Comparison of ENCODE assay signal across 10 cellular contexts in the genomic region with DNA sequence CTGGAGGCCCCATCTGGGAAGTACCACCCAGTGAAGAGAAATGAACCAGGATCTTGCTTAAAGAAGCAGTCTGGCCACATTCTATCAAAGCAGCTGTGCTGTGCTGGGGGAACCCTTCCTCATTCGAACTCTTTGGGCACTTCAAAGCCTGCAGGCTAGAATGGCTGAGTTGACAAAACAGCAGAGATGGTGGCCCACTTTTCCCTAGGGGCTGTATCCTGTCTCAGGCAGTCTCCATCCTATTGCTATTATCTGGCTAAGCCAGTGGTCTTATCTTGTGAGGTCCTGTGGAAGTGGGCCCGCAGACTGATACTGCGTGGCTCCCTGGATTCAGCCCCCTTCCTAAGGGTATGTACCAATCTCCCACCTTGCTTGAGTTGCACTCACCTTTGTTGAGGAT.
DNase-seq lines count a peak whose midpoint lies in the region; ATAC-seq and TF ChIP-seq lines count a peak whose summit lies in the region.
"Had no signal": no experiment of that assay in that cellular context is flagged by ENCODE, and none has a peak within 500 bp of the region (broad histone marks: within the 10 kb centered on the region; RNA-seq: fewer than 3 reads in every experiment).

No MANE protein-coding gene starts in this region.

- 90 to 97% methylated on average over 3 of the region's 3 CpGs for WGBS in esophagus, 2 donors
- 82 to 97% (median 89%) methylated on average over 3 of the region's 3 CpGs for WGBS in psoas muscle, 3 donors

- peak overlapping the region in 6 of 10 experiments; percentile 23 to 59 (median 38); a peak in 10 of 20 replicates for H3K4me3 ChIP-seq in BLaER1 treated with 17β-estradiol and CSF1 and Interleukin-3, amounts not matched to agents 10 nM and 100 nM
- H3K4me3 ChIP-seq in CD8-positive, alpha-beta T cell (ENCODE audit: low read depth, low read length), result no peak overlapping the region
- H3K4me3 ChIP-seq in esophagus (ENCODE audit: low read depth in 1 of 2, low read length in 2 of 2), result no peak overlapping the region
- no peak overlapping the region for H3K4me3 ChIP-seq in psoas muscle
- H3K4me3 ChIP-seq: skin epidermis had no signal

- peaks cover 44 to 84% (median 68%) of the 10 kb centered on the region in 11 experiments; a peak in 21 of 22 replicates for H3K27me3 ChIP-seq in BLaER1 treated with 17β-estradiol and CSF1 and Interleukin-3, amounts not matched to agents 10 nM and 100 nM
- no peaks in the 10 kb centered on the region for H3K27me3 ChIP-seq in CD8-positive, alpha-beta T cell (ENCODE audit: insufficient read depth, low read length)
- H3K27me3 ChIP-seq in esophagus (ENCODE audit: control insufficient read depth in 1 of 2, insufficient read depth in 2 of 2, low read length in 2 of 2), result no peaks in the 10 kb centered on the region
- peaks cover 0 to 12% (median 0%) of the 10 kb centered on the region in 3 donors for H3K27me3 ChIP-seq in psoas muscle (ENCODE audit: insufficient read depth in 3 of 3, low read length in 2 of 3)

- ATAC-seq in CD8-positive, alpha-beta T cell, result no peak
- ATAC-seq in activated B cell treated with CpG ODN at 0.5 μM for 24 hours (ENCODE audit: low read depth) (no peak), psoas muscle (no peak)
- ATAC-seq: HepG2 had no signal

- POLR2A ChIA-PET in CD8-positive, alpha-beta T cell (lab: Charles Lee), result no interaction called here
- POLR2A ChIA-PET in activated B cell treated with CpG ODN at 0.5 μM for 24 hours (lab: Charles Lee), result interaction anchor here (1.5 kb wide), 1 partner anchor 257 kb away, joined by 3 read pairs; no protein-coding TSS in a partner anchor

- DNase-seq in CD8-positive, alpha-beta T cell, result no peak
- DNase-seq in activated B cell treated with CpG ODN at 0.5 μM for 24 hours (no peak), psoas muscle (no peak), kidney tubule cell (ENCODE audit: low spot score) (no peak), NCI-H510A treated with DMSO at 0.1 percent for 48 hours (lab: John Stamatoyannopoulos, UW) (no peak)
- DNase-seq: NCI-H2029 had no signal

- no peak for TF ChIP-seq CTCF in CD8-positive, alpha-beta T cell (IDR thresholded peaks at IDR 0.05)
- no peak for TF ChIP-seq CTCF in activated B cell treated with CpG ODN at 0.5 μM for 24 hours (IDR thresholded peaks at IDR 0.05)
- no peak for TF ChIP-seq CTCF in psoas muscle (IDR thresholded peaks at IDR 0.05)

- H3K4me3 Mint-ChIP-seq in CD8-positive, alpha-beta T cell, result peak overlapping the region; percentile 71
- no peak overlapping the region for H3K4me3 Mint-ChIP-seq in activated B cell treated with CpG ODN at 0.5 μM for 24 hours

- no peaks in the 10 kb centered on the region for H3K36me3 ChIP-seq in BLaER1 treated with 17β-estradiol and CSF1 and Interleukin-3, amounts not matched to agents 10 nM and 100 nM
- no peaks in the 10 kb centered on the region for H3K36me3 ChIP-seq in CD8-positive, alpha-beta T cell (ENCODE audit: insufficient read depth, low read length)
- H3K36me3 ChIP-seq in esophagus (ENCODE audit: control insufficient read depth in 2 of 2, insufficient read depth in 2 of 2, low read length in 1 of 2), result no peaks in the 10 kb centered on the region
- H3K36me3 ChIP-seq in psoas muscle (ENCODE audit: insufficient read depth in 1 of 2, low read depth in 1 of 2), result no peaks in the 10 kb centered on the region

- no peaks in the 10 kb centered on the region for H3K36me3 Mint-ChIP-seq in CD8-positive, alpha-beta T cell
- H3K36me3 Mint-ChIP-seq in activated B cell treated with CpG ODN at 0.5 μM for 24 hours (ENCODE audit: low read depth), result no peaks in the 10 kb centered on the region

- no peaks in the 10 kb centered on the region for H3K27me3 Mint-ChIP-seq in CD8-positive, alpha-beta T cell (ENCODE audit: low read depth)
- H3K27me3 Mint-ChIP-seq in activated B cell treated with CpG ODN at 0.5 μM for 24 hours, result no peaks in the 10 kb centered on the region

- peak overlapping the region in 7 of 11 experiments; percentile 37 to 80 (median 78); a peak in 11 of 22 replicates for H3K9ac ChIP-seq in BLaER1 treated with 17β-estradiol and CSF1 and Interleukin-3, amounts not matched to agents 10 nM and 100 nM

- intact Hi-C loops in CD8-positive, alpha-beta T cell (cut with DNase I, micrococcal nuclease), result loop anchor here in 1 of 2 experiments (5.0 kb wide), 2 partner anchors 258 to 328 kb away; a partner anchor contains a TSS
- intact Hi-C loops in activated B cell treated with CpG ODN at 0.5 μM for 24 hours (cut with micrococcal nuclease) (no loop called here), psoas muscle (cut with DNase I) (no loop called here)

- no peaks in the 10 kb centered on the region for H4K20me1 ChIP-seq in BLaER1 treated with 17β-estradiol and CSF1 and Interleukin-3, amounts not matched to agents 10 nM and 100 nM

- H3K27ac Mint-ChIP-seq in CD8-positive, alpha-beta T cell, result no peak overlapping the region
- H3K27ac Mint-ChIP-seq in activated B cell treated with CpG ODN at 0.5 μM for 24 hours, result peak overlapping the region; percentile 71

- H3K4me2 ChIP-seq in BLaER1 treated with 17β-estradiol and CSF1 and Interleukin-3, amounts not matched to agents 10 nM and 100 nM, result peak overlapping the region; percentile 58 to 80 (median 69)

- H3K9me3 Mint-ChIP-seq in CD8-positive, alpha-beta T cell, result no peaks in the 10 kb centered on the region
- H3K9me3 Mint-ChIP-seq in activated B cell treated with CpG ODN at 0.5 μM for 24 hours, result peaks cover 2% of the 10 kb centered on the region

- CTCF ChIA-PET in CD8-positive, alpha-beta T cell (lab: Charles Lee), result interaction anchor here (0.6 to 1.5 kb wide), 2 partner anchors 186 to 332 kb away, joined by 3 read pairs; no protein-coding TSS in a partner anchor
- CTCF ChIA-PET in activated B cell treated with CpG ODN at 0.5 μM for 24 hours (lab: Charles Lee), result no interaction called here

- peaks cover 14 to 57% (median 33%) of the 10 kb centered on the region in 11 experiments; a peak in 21 of 22 replicates for H3K9me3 ChIP-seq in BLaER1 treated with 17β-estradiol and CSF1 and Interleukin-3, amounts not matched to agents 10 nM and 100 nM (replicated peaks in 1 of 11)
- no peaks in the 10 kb centered on the region for H3K9me3 ChIP-seq in CD8-positive, alpha-beta T cell (ENCODE audit: low read length)
- H3K9me3 ChIP-seq in esophagus (ENCODE audit: control insufficient read depth in 2 of 2, insufficient read depth in 1 of 2, low read depth in 1 of 2, low read length in 1 of 2), result no peaks in the 10 kb centered on the region
- H3K9me3 ChIP-seq in psoas muscle, result no peaks in the 10 kb centered on the region

- H3K27ac ChIP-seq in BLaER1 treated with 17β-estradiol and CSF1 and Interleukin-3, amounts not matched to agents 10 nM and 100 nM, result peak overlapping the region in 9 of 11 experiments; percentile 75 to 91 (median 84); a peak in 18 of 22 replicates
- H3K27ac ChIP-seq in CD8-positive, alpha-beta T cell (ENCODE audit: low read depth, low read length), result no peak overlapping the region
- H3K27ac ChIP-seq in esophagus (ENCODE audit: low read depth in 2 of 2, low read length in 1 of 2), result peak overlapping the region; percentile 55 to 66
- H3K27ac ChIP-seq in psoas muscle, result no peak overlapping the region

- peaks cover 17 to 41% (median 29%) of the 10 kb centered on the region in 10 experiments for H3K4me1 ChIP-seq in BLaER1 treated with 17β-estradiol and CSF1 and Interleukin-3, amounts not matched to agents 10 nM and 100 nM
- H3K4me1 ChIP-seq in CD8-positive, alpha-beta T cell (ENCODE audit: insufficient read depth, low read length), result peaks cover 43% of the 10 kb centered on the region
- peaks cover 0 to 5% of the 10 kb centered on the region in 2 donors for H3K4me1 ChIP-seq in esophagus (ENCODE audit: control insufficient read depth in 2 of 2, insufficient read depth in 2 of 2, low read length in 1 of 2)
- no peaks in the 10 kb centered on the region for H3K4me1 ChIP-seq in psoas muscle

- peaks cover 61% of the 10 kb centered on the region for H3K4me1 Mint-ChIP-seq in CD8-positive, alpha-beta T cell (ENCODE audit: low read depth)
- peaks cover 39% of the 10 kb centered on the region for H3K4me1 Mint-ChIP-seq in activated B cell treated with CpG ODN at 0.5 μM for 24 hours

Comparison
In these comparisons a context has a peak if more than half of its experiments do, and no peak if none do; other contexts are left out.
1. H3K27ac ChIP-seq: peak in BLaER1 treated with 17β-estradiol and CSF1 and Interleukin-3, amounts not matched to agents 10 nM and 100 nM (9 of 11) and esophagus (2 of 2); none in CD8-positive, alpha-beta T cell (single experiment) and psoas muscle (single experiment).
2. H3K4me3 ChIP-seq: peak in BLaER1 treated with 17β-estradiol and CSF1 and Interleukin-3, amounts not matched to agents 10 nM and 100 nM (6 of 10); none in CD8-positive, alpha-beta T cell (single experiment), esophagus (0 of 2) and psoas muscle (single experiment).